In genomic region chr10:7942859-7943258, GRCh38 we compare ENCODE assay signal across 19 cellular contexts.
"Had no signal": no experiment of that assay in that cellular context is flagged by ENCODE, and none has a peak within 500 bp of the region (broad histone marks: within the 10 kb centered on the region; RNA-seq: fewer than 3 reads in every experiment).

No MANE protein-coding gene starts in this region.

- H3K4me2 ChIP-seq: smooth muscle cell had no signal

- DNase-seq: activated CD4-positive, alpha-beta memory T cell treated with anti-CD3 and anti-CD28 coated beads, Interleukin-2, amount 10 ng/mL, durations not matched to agents 7 days and 5 days; activated CD4-positive, alpha-beta T cell treated with anti-CD3 and anti-CD28 coated beads for 36 hours; activated CD8-positive, alpha-beta memory T cell treated with anti-CD3 and anti-CD28 coated beads, Interleukin-2, amount 10 ng/mL, durations not matched to agents 7 days and 5 days; activated naive CD8-positive, alpha-beta T cell treated with anti-CD3 and anti-CD28 coated beads, Interleukin-2, amount 10 ng/mL, durations not matched to agents 7 days and 5 days; amygdala; dorsolateral prefrontal cortex; erythroblast; heart right ventricle; left cardiac atrium; natural killer cell; pancreas; right lobe of liver; stimulated activated CD4-positive, alpha-beta T cell treated with anti-CD3 and anti-CD28 coated beads, Interleukin-4, amount 100 ng/mL, for 1 hour; testis; upper lobe of right lung had no signal

- H3K27ac ChIP-seq: cardiac muscle cell, dorsolateral prefrontal cortex, gastroesophageal sphincter, heart right ventricle, neutrophil, pancreas, right lobe of liver, testis, upper lobe of right lung had no signal

- H3K27me3 ChIP-seq: cardiac muscle cell, dorsolateral prefrontal cortex, gastroesophageal sphincter, heart right ventricle, neutrophil, pancreas, right lobe of liver, testis, upper lobe of right lung had no signal

- H3K4me1 ChIP-seq: pancreas, right lobe of liver, testis, upper lobe of right lung had no signal

- H3K4me3 ChIP-seq: cardiac muscle cell, dorsolateral prefrontal cortex, gastroesophageal sphincter, heart right ventricle, pancreas, right lobe of liver, smooth muscle cell, testis, upper lobe of right lung had no signal

- H3K36me3 ChIP-seq: cardiac muscle cell, gastroesophageal sphincter, heart right ventricle, neutrophil, pancreas, right lobe of liver, upper lobe of right lung had no signal

- H3K9me3 ChIP-seq: neutrophil, pancreas, right lobe of liver, testis, upper lobe of right lung had no signal
